Comparison of ENCODE assay signal across 14 cellular contexts in the genomic region with DNA sequence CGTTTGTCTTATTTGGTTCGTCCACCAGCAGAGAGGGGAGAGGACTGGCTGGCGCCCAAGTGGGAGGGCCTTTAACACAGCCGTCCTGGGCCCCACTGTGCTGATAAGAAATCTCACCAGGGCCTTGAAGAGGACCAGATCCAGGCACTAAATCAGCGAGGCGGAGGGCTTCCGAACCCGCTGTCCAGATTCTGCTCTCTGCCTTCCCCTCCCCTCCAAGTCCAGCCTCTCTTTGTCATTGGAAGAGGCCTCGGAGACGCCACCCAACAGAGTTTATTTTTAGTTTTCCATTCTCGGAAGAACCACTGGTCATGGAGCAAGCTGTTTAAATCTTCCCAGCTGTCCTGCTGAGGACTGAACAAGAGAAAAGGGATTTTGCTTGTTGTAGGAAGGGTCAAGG. TPM values are rescaled to one million over a fixed set of nuclear protein-coding genes. Genes with fewer than 3 reads are reported as not detected.
A peak's percentile ranks its signal among the peaks of the same experiment; 100 is the strongest.
DNase-seq lines count a peak whose midpoint lies in the region; ATAC-seq and TF ChIP-seq lines count a peak whose summit lies in the region.
"Had no signal": no experiment of that assay in that cellular context is flagged by ENCODE, and none has a peak within 500 bp of the region (broad histone marks: within the 10 kb centered on the region; RNA-seq: fewer than 3 reads in every experiment).

No MANE protein-coding gene starts in this region.

- TF ChIP-seq CTCF in brain (conservative IDR thresholded peaks at IDR 0.05) (no peak), heart right ventricle (IDR thresholded peaks at IDR 0.05) (no peak), thyroid gland (IDR thresholded peaks at IDR 0.05) (no peak)

- ATAC-seq in heart right ventricle, result peak; percentile 89 to 94 (median 93)
- no peak for ATAC-seq in GM18511 (IDR thresholded peaks at IDR 0.05; ENCODE audit: unreplicated experiment)
- ATAC-seq: naive thymus-derived CD8-positive, alpha-beta T cell had no signal

- peak; percentile 85 to 89 for DNase-seq in heart right ventricle
- peak; percentile 77 for DNase-seq in myocyte (ENCODE audit: low read depth)
- DNase-seq in thyroid gland, result no peak
- DNase-seq in stimulated activated CD4-positive, alpha-beta T cell treated with anti-CD3 and anti-CD28 coated beads, Interleukin-4, amount 100 ng/mL, for 1 hour, result no peak
- no peak for DNase-seq in DMS114 treated with DMSO at 0.1 percent for 48 hours (lab: John Stamatoyannopoulos, UW; ENCODE audit: unreplicated experiment)
- no peak for DNase-seq in NCI-H446 treated with DMSO at 0.1 percent for 48 hours (lab: John Stamatoyannopoulos, UW)
- DNase-seq: NCI-H1694, NCI-H82, SHP77 treated with DMSO at 0.1 percent for 48 hours had no signal

- peak overlapping the region; percentile 51 to 91 (median 78) for H3K27ac ChIP-seq in heart right ventricle
- H3K27ac ChIP-seq in thyroid gland, result peak overlapping the region in 2 of 3 donors; percentile 42 to 44
- H3K27ac ChIP-seq: VCaP had no signal

- H3K4me1 ChIP-seq in heart right ventricle (peaks cover 0 to 35% (median 19%) of the 10 kb centered on the region in 9 donors), thyroid gland (peaks cover 21 to 46% of the 10 kb centered on the region in 2 donors)

- H3K9me3 ChIP-seq in heart right ventricle (peaks cover 0 to 7% (median 0%) of the 10 kb centered on the region in 11 donors), thyroid gland (no peaks in the 10 kb centered on the region)

- TF ChIP-seq POLR2A in thyroid gland (IDR thresholded peaks at IDR 0.05), result no peak

- H3K4me1 Mint-ChIP-seq in brain, result peaks cover 52% of the 10 kb centered on the region
- H3K4me1 Mint-ChIP-seq: naive thymus-derived CD8-positive, alpha-beta T cell had no signal

- H3K27ac Mint-ChIP-seq in brain, result peak overlapping the region in 3 of 5 experiments; percentile 67 to 85 (median 84)
- H3K27ac Mint-ChIP-seq: CD14-positive monocyte had no signal

- peak overlapping the region in 2 of 5 experiments; percentile 49 to 54 for H3K4me3 Mint-ChIP-seq in brain
- H3K4me3 Mint-ChIP-seq: CD14-positive monocyte; naive thymus-derived CD8-positive, alpha-beta T cell had no signal

- intact Hi-C loops in heart right ventricle (cut with DNase I) (loop anchor here in 1 of 10 donors (5.0 kb wide), 1 partner anchor 38 kb away; no protein-coding TSS in a partner anchor), thyroid gland (cut with DNase I) (no loop called here)

- H3K4me3 ChIP-seq in heart right ventricle (peak overlapping the region in 9 of 10 donors; percentile 6 to 46 (median 34)), thyroid gland (replicated peaks in 1 of 3) (no peak overlapping the region)

- H3K9me3 Mint-ChIP-seq in brain, result peaks cover 3 to 5% (median 4%) of the 10 kb centered on the region in 5 experiments

- WGBS in heart right ventricle, 2 donors, result 3 to 5% methylated on average over 11 of the region's 11 CpGs
- WGBS in thyroid gland, 2 donors, result 52 to 67% methylated on average over 11 of the region's 11 CpGs

- H3K36me3 ChIP-seq in heart right ventricle, result no peaks in the 10 kb centered on the region
- H3K36me3 ChIP-seq in thyroid gland, result no peaks in the 10 kb centered on the region

- H3K27me3 ChIP-seq in heart right ventricle (peaks cover 0 to under 1% (median 0%) of the 10 kb centered on the region in 7 donors), thyroid gland (no peaks in the 10 kb centered on the region)

- H3K36me3 Mint-ChIP-seq in brain, result no peaks in the 10 kb centered on the region
- H3K36me3 Mint-ChIP-seq: CD14-positive monocyte had no signal

- H3K27me3 Mint-ChIP-seq in brain, result peaks cover 7% of the 10 kb centered on the region

RNA-seq across cellular contexts. Expression of a gene that starts 9.3 kb away (rescaled TPM):
- polyA plus RNA-seq in brain (ENCODE audit: insufficient read depth, low read depth, low replicate concordance) (516 TPM), heart right ventricle (10 to 100 TPM; 62.3 to 65.2 TPM)
- total RNA-seq in heart right ventricle (10 to 100 TPM; 22.0 to 42.5 (median 30.4) TPM), myocyte (1.7 and 3.1 TPM in 2 replicates), thyroid gland (100 to 1,000 TPM in 2 of 4 donors, 10 to 100 TPM in 2; 34.2 to 143 (median 88.6) TPM)
- 3.5 TPM for polyA plus RNA-seq in myocyte (2012)
- total RNA-seq: naive thymus-derived CD8-positive, alpha-beta T cell had no signal
- polyA plus RNA-seq: naive thymus-derived CD8-positive, alpha-beta T cell had no signal

RNA-seq across cellular contexts. Expression of a gene that starts 43.4 kb away (rescaled TPM):
- 0.08 TPM for polyA plus RNA-seq in brain (ENCODE audit: insufficient read depth, low read depth, low replicate concordance)
- total RNA-seq in heart right ventricle, result under 1 TPM in 3 of 10 donors, not detected in 7; 0.07 to 0.32 (median 0.18) TPM
- under 1 TPM; 0.03 to 0.22 TPM for polyA plus RNA-seq in heart right ventricle
- not detected in 2 replicates for total RNA-seq in myocyte
- polyA plus RNA-seq in myocyte (2012), result not detected
- total RNA-seq in thyroid gland, result 10 to 100 TPM in 3 of 4 donors, 1 to 10 TPM in 1; 8.5 to 24.3 (median 13.0) TPM

Comparison
In these comparisons a context has a peak if more than half of its experiments do, and no peak if none do; other contexts are left out.
1. DNase-seq: peak in heart right ventricle (2 of 2) and myocyte (single experiment); none in thyroid gland (0 of 2), stimulated activated CD4-positive, alpha-beta T cell treated with anti-CD3 and anti-CD28 coated beads, Interleukin-4, amount 100 ng/mL, for 1 hour (single experiment), DMS114 treated with DMSO at 0.1 percent for 48 hours (single experiment) and NCI-H446 treated with DMSO at 0.1 percent for 48 hours (single experiment).
2. H3K4me3 ChIP-seq: peak in heart right ventricle (9 of 10); none in thyroid gland (0 of 3).